Comparison of ENCODE assay signal across 29 cellular contexts in genomic region chr1:12488666-12489354, GRCh38.
A peak's percentile ranks its signal among the peaks of the same experiment; 100 is the strongest.
DNase-seq lines count a peak whose midpoint lies in the region; ATAC-seq and TF ChIP-seq lines count a peak whose summit lies in the region.
"Had no signal": no experiment of that assay in that cellular context is flagged by ENCODE, and none has a peak within 500 bp of the region (broad histone marks: within the 10 kb centered on the region; RNA-seq: fewer than 3 reads in every experiment).

No MANE protein-coding gene starts in this region.

- peak; percentile 47 for DNase-seq in HPDE6-E6E7 (ENCODE audit: extremely low spot score)
- DNase-seq in SW480 (ENCODE audit: low spot score): peak; percentile 20
- no peak for DNase-seq in smooth muscle cell (lab: John Stamatoyannopoulos, UW; ENCODE audit: unreplicated experiment)
- no peak for DNase-seq in activated CD4-positive, CD25-positive, alpha-beta regulatory T cell (lab: John Stamatoyannopoulos, UW)
- no peak for DNase-seq in A172 (ENCODE audit: low spot score)
- DNase-seq: activated CD4-positive, alpha-beta memory T cell treated with anti-CD3 and anti-CD28 coated beads, Interleukin-2, amount 10 ng/mL, durations not matched to agents 7 days and 5 days; activated CD4-positive, alpha-beta T cell treated with anti-CD3 and anti-CD28 coated beads for 1 hour; activated CD8-positive, alpha-beta memory T cell treated with anti-CD3 and anti-CD28 coated beads, Interleukin-2, amount 50 U/mL, for 48 hours; activated naive CD4-positive, alpha-beta T cell treated with anti-CD3 and anti-CD28 coated beads, Interleukin-2, amount 10 ng/mL, durations not matched to agents 7 days and 5 days; amniotic stem cell; Caco-2; cortex of kidney; GDM1; hippocampal formation; left ventricle myocardium inferior; naive thymus-derived CD4-positive, alpha-beta T cell; NCI-H1105; NCI-H1930; NCI-H526; nucleus accumbens had no signal

- peak overlapping the region; percentile 28 for H3K4me2 ChIP-seq in smooth muscle cell
- H3K4me2 ChIP-seq: BLaER1 had no signal

- H3K36me3 ChIP-seq in smooth muscle cell (ENCODE audit: low read depth): no peaks in the 10 kb centered on the region
- H3K36me3 ChIP-seq: cardiac muscle cell, gastroesophageal sphincter, HAP-1 had no signal

- no peaks in the 10 kb centered on the region for H3F3A ChIP-seq in smooth muscle cell (ENCODE audit: low read depth)

- TF ChIP-seq CTCF in smooth muscle cell (IDR thresholded peaks at IDR 0.05; ENCODE audit: borderline replicate concordance, insufficient read depth, poor library complexity, severe bottlenecking): no peak

- no peaks in the 10 kb centered on the region for H3K27me3 ChIP-seq in smooth muscle cell (ENCODE audit: low read depth)
- H3K27me3 ChIP-seq: BLaER1, cardiac muscle cell, gastroesophageal sphincter, tibial nerve had no signal

- peaks cover 16% of the 10 kb centered on the region for H4K20me1 ChIP-seq in smooth muscle cell (ENCODE audit: low read depth)
- H4K20me1 ChIP-seq: BLaER1 had no signal

- H3K4me1 ChIP-seq in smooth muscle cell (ENCODE audit: low read depth): no peaks in the 10 kb centered on the region
- H3K4me1 ChIP-seq: HAP-1 had no signal

- no peak overlapping the region for H3K4me3 ChIP-seq in smooth muscle cell
- H3K4me3 ChIP-seq: BLaER1, cardiac muscle cell, gastroesophageal sphincter, HAP-1, left ventricle myocardium inferior, skin epidermis, tibial nerve had no signal

- ATAC-seq in esophagus mucosa (peak; percentile 77), HG03342 (IDR thresholded peaks at IDR 0.05; ENCODE audit: unreplicated experiment) (no peak)
- ATAC-seq: gastroesophageal sphincter; naive thymus-derived CD4-positive, alpha-beta T cell; Panc1 had no signal

- H2AFZ ChIP-seq in smooth muscle cell (ENCODE audit: low read depth): no peak overlapping the region

- H3K27ac ChIP-seq in smooth muscle cell (ENCODE audit: low read depth): peak overlapping the region; percentile 45
- H3K27ac ChIP-seq: BLaER1, cardiac muscle cell, gastroesophageal sphincter, left ventricle myocardium inferior, skin epidermis had no signal

- H3K9ac ChIP-seq in smooth muscle cell (ENCODE audit: low read depth): no peak overlapping the region
- H3K9ac ChIP-seq: BLaER1 had no signal

- 73% methylated on average over 4 of the region's 4 CpGs for WGBS in smooth muscle cell (ENCODE audit: low lambda C conversion rate)

- no peaks in the 10 kb centered on the region for H3K9me3 ChIP-seq in smooth muscle cell (replicated peaks; ENCODE audit: low read depth)
- H3K9me3 ChIP-seq: BLaER1, Caco-2, gastroesophageal sphincter, HAP-1, left ventricle myocardium inferior, tibial nerve had no signal

- no peaks in the 10 kb centered on the region for H3K79me2 ChIP-seq in smooth muscle cell (ENCODE audit: low read depth)

Comparison
In these comparisons a context has a peak if more than half of its experiments do, and no peak if none do; other contexts are left out.
1. DNase-seq: peak in HPDE6-E6E7 (single experiment) and SW480 (single experiment); none in smooth muscle cell (single experiment), activated CD4-positive, CD25-positive, alpha-beta regulatory T cell (0 of 4) and A172 (single experiment).